Comparison of ENCODE assay signal across 30 cellular contexts in the genomic region with DNA sequence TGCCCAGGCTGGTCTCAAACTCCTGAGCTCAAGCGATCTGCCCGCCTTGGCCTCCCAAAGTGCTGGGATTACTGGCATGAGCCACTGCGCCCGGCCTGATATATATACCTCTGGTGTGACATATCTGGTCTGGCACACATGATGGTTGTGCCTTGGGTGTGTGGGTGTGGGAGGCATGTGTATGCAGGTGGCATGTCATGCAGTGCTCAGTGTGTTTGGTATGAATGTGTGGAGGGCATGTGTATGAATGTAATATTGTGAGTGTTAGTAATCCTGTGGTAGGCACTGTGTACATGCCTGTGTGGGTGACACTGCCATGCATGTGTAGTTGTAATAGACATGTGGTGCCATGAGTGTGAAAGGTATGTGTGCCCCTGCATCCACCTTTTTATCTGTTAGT.
"Had no signal": no experiment of that assay in that cellular context is flagged by ENCODE, and none has a peak within 500 bp of the region (broad histone marks: within the 10 kb centered on the region; RNA-seq: fewer than 3 reads in every experiment).

No MANE protein-coding gene starts in this region.

- H3K27me3 ChIP-seq: ovary, right lobe of liver, sigmoid colon, suprapubic skin, testis, tibial artery, transverse colon, upper lobe of left lung, vagina had no signal

- ATAC-seq: naive thymus-derived CD8-positive, alpha-beta T cell; psoas muscle; right cardiac atrium; right lobe of liver; stimulated activated naive CD8-positive, alpha-beta T cell treated with anti-CD3 and anti-CD28 coated beads, Interleukin-15, amount 100 ng/mL, for 72 hours; stimulated activated naive CD8-positive, alpha-beta T cell treated with anti-CD3 and anti-CD28 coated beads, Interleukin-15, Interleukin-2, amounts not matched to agents 100 U/mL and 50 U/mL, for 24 hours had no signal

- H3K36me3 ChIP-seq: ovary, right lobe of liver, sigmoid colon, suprapubic skin, tibial artery, transverse colon, upper lobe of left lung, vagina had no signal

- H3K36me3 Mint-ChIP-seq: naive thymus-derived CD8-positive, alpha-beta T cell; natural killer cell treated with Interleukin-12 subunit alpha and Interleukin-12 subunit beta and Interleukin-15 and Interleukin-18, amount 100 ng/mL, for 72 hours; stimulated activated effector memory CD8-positive, alpha-beta T cell treated with anti-CD3 and anti-CD28 coated beads, Interleukin-12 subunit alpha, Interleukin-12 subunit beta, amount 100 ng/mL, for 72 hours had no signal

- H2AFZ ChIP-seq: parathyroid adenoma had no signal

- FAIRE-seq: small intestine, urothelium cell line had no signal

- H3K4me1 Mint-ChIP-seq: naive thymus-derived CD8-positive, alpha-beta T cell; nephron progenitor cell; neural crest cell; stimulated activated effector memory CD8-positive, alpha-beta T cell treated with anti-CD3 and anti-CD28 coated beads, Interleukin-12 subunit alpha, Interleukin-12 subunit beta, amount 100 ng/mL, for 72 hours; stimulated activated naive CD8-positive, alpha-beta T cell treated with anti-CD3 and anti-CD28 coated beads, Interleukin-15, amount 100 ng/mL, for 72 hours had no signal

- H3K4me3 Mint-ChIP-seq: naive thymus-derived CD8-positive, alpha-beta T cell; natural killer cell treated with Interleukin-12 subunit alpha and Interleukin-12 subunit beta and Interleukin-15 and Interleukin-18, amount 100 ng/mL, for 72 hours; nephron progenitor cell; neural crest cell; stimulated activated effector memory CD8-positive, alpha-beta T cell treated with anti-CD3 and anti-CD28 coated beads, Interleukin-12 subunit alpha, Interleukin-12 subunit beta, amount 100 ng/mL, for 72 hours; stimulated activated naive CD8-positive, alpha-beta T cell treated with anti-CD3 and anti-CD28 coated beads, Interleukin-15, amount 100 ng/mL, for 72 hours had no signal

- H3K9me3 ChIP-seq: ovary, right lobe of liver, testis, tibial artery, vagina had no signal

- DNase-seq: naive thymus-derived CD8-positive, alpha-beta T cell; nephron progenitor cell; occipital lobe; ovary; posterior cingulate gyrus; psoas muscle; right cardiac atrium; right lobe of liver; sigmoid colon; small intestine; stimulated activated CD4-positive, alpha-beta T cell treated with anti-CD3 and anti-CD28 coated beads, Interleukin-15, amount 100 ng/mL, for 24 hours; stimulated activated CD4-positive, alpha-beta T cell treated with anti-CD3 and anti-CD28 coated beads, Interleukin-2, amount 100 ng/mL, for 24 hours; stimulated activated CD4-positive, alpha-beta T cell treated with anti-CD3 and anti-CD28 coated beads, Interleukin-2, amount 100 ng/mL, for 48 hours; stimulated activated CD4-positive, alpha-beta T cell treated with anti-CD3 and anti-CD28 coated beads, Interleukin-4, amount 100 ng/mL, for 24 hours; stimulated activated naive CD4-positive, alpha-beta T cell; stimulated activated naive CD8-positive, alpha-beta T cell treated with anti-CD3 and anti-CD28 coated beads, Interleukin-15, amount 100 ng/mL, for 72 hours; stimulated activated naive CD8-positive, alpha-beta T cell treated with anti-CD3 and anti-CD28 coated beads, Interleukin-15, Interleukin-2, amounts not matched to agents 100 U/mL and 50 U/mL, for 24 hours; substantia nigra; testis; tibial artery; transverse colon; upper lobe of left lung had no signal

- H3K79me2 ChIP-seq: parathyroid adenoma had no signal

- H3K27me3 Mint-ChIP-seq: naive thymus-derived CD8-positive, alpha-beta T cell; natural killer cell treated with Interleukin-12 subunit alpha and Interleukin-12 subunit beta and Interleukin-15 and Interleukin-18, amount 100 ng/mL, for 72 hours; progenitor cell of endocrine pancreas; stimulated activated naive CD8-positive, alpha-beta T cell treated with anti-CD3 and anti-CD28 coated beads, Interleukin-15, amount 100 ng/mL, for 72 hours had no signal

- H3K27ac Mint-ChIP-seq: naive thymus-derived CD8-positive, alpha-beta T cell; natural killer cell treated with Interleukin-12 subunit alpha and Interleukin-12 subunit beta and Interleukin-15 and Interleukin-18, amount 100 ng/mL, for 72 hours; nephron progenitor cell; progenitor cell of endocrine pancreas; stimulated activated effector memory CD8-positive, alpha-beta T cell treated with anti-CD3 and anti-CD28 coated beads, Interleukin-12 subunit alpha, Interleukin-12 subunit beta, amount 100 ng/mL, for 72 hours; stimulated activated naive CD8-positive, alpha-beta T cell treated with anti-CD3 and anti-CD28 coated beads, Interleukin-15, amount 100 ng/mL, for 72 hours had no signal

- H3K9ac ChIP-seq: parathyroid adenoma had no signal

- H3K4me1 ChIP-seq: parathyroid adenoma, psoas muscle, right lobe of liver, sigmoid colon, suprapubic skin, testis, tibial artery, transverse colon, upper lobe of left lung, vagina had no signal

- H3K4me3 ChIP-seq: ovary, psoas muscle, right lobe of liver, sigmoid colon, suprapubic skin, testis, tibial artery, transverse colon, upper lobe of left lung, vagina had no signal

- H3K27ac ChIP-seq: ovary, parathyroid adenoma, psoas muscle, right lobe of liver, sigmoid colon, suprapubic skin, testis, tibial artery, transverse colon, upper lobe of left lung, vagina had no signal
